Comparison of ENCODE assay signal across 16 cellular contexts in genomic region chr11:12853652-12854296, GRCh38.
A peak's percentile ranks its signal among the peaks of the same experiment; 100 is the strongest.
DNase-seq lines count a peak whose midpoint lies in the region; ATAC-seq, FAIRE-seq and TF ChIP-seq lines count a peak whose summit lies in the region.
"Had no signal": no experiment of that assay in that cellular context is flagged by ENCODE, and none has a peak within 500 bp of the region (broad histone marks: within the 10 kb centered on the region; RNA-seq: fewer than 3 reads in every experiment).

No MANE protein-coding gene starts in this region.

- H3K4me3 ChIP-seq in bronchial epithelial cell (ENCODE audit: low read depth, low read length), result no peak overlapping the region
- H3K4me3 ChIP-seq: neural progenitor cell had no signal

- no peak for FAIRE-seq in bronchial epithelial cell (lab: Jason Lieb, UNC)
- FAIRE-seq in GM12892 (lab: Jason Lieb, UNC), result no peak

- intact Hi-C loops in Calu3 (cut with micrococcal nuclease; ENCODE audit: unreplicated experiment), result loop anchor here (1.0 to 10.0 kb wide), 2 partner anchors 25 to 129 kb away; no protein-coding TSS in a partner anchor

- no peaks in the 10 kb centered on the region for H3K27me3 ChIP-seq in bronchial epithelial cell (ENCODE audit: control insufficient read depth, insufficient read depth, low read length)
- H3K27me3 ChIP-seq: neural progenitor cell had no signal

- H3K4me3 Mint-ChIP-seq in Calu3 (ENCODE audit: low read depth, unreplicated experiment), result peak overlapping the region; percentile 36
- peak overlapping the region; percentile 2 for H3K4me3 Mint-ChIP-seq in progenitor cell of endocrine pancreas (ENCODE audit: low read depth)
- H3K4me3 Mint-ChIP-seq: B cell; effector memory CD8-positive, alpha-beta T cell; neural progenitor cell had no signal

- no peaks in the 10 kb centered on the region for H3K36me3 ChIP-seq in bronchial epithelial cell (ENCODE audit: control insufficient read depth, insufficient read depth, low read length)
- H3K36me3 ChIP-seq: neural progenitor cell had no signal

- no peak for TF ChIP-seq CTCF in Calu3 (IDR thresholded peaks at IDR 0.05; ENCODE audit: unreplicated experiment)
- no peak for TF ChIP-seq CTCF in bronchial epithelial cell (IDR thresholded peaks at IDR 0.05; ENCODE audit: insufficient read depth, low read length, severe bottlenecking)
- TF ChIP-seq CTCF in progenitor cell of endocrine pancreas (IDR thresholded peaks at IDR 0.05; ENCODE audit: unreplicated experiment), result no peak

- no TSS peak for BruUV-seq in Calu3 (replicated peaks; lab: Mats Ljungman, UMichigan)

- H3K4me1 Mint-ChIP-seq in Calu3 (ENCODE audit: low read depth, unreplicated experiment) (peaks cover 70% of the 10 kb centered on the region), progenitor cell of endocrine pancreas (ENCODE audit: low read depth) (peaks cover 43% of the 10 kb centered on the region)
- H3K4me1 Mint-ChIP-seq: B cell had no signal

- ATAC-seq in HG03159 (IDR thresholded peaks at IDR 0.05; ENCODE audit: unreplicated experiment) (no peak), GM21717 (IDR thresholded peaks at IDR 0.05; ENCODE audit: unreplicated experiment) (no peak)
- ATAC-seq: effector memory CD8-positive, alpha-beta T cell had no signal

- peak overlapping the region; percentile 88 for H3K27ac Mint-ChIP-seq in Calu3 (ENCODE audit: unreplicated experiment)
- H3K27ac Mint-ChIP-seq in progenitor cell of endocrine pancreas, result peak overlapping the region; percentile 59
- H3K27ac Mint-ChIP-seq: B cell; effector memory CD8-positive, alpha-beta T cell had no signal

- H3K36me3 Mint-ChIP-seq in Calu3 (ENCODE audit: insufficient read depth, unreplicated experiment) (peaks cover 12% of the 10 kb centered on the region), progenitor cell of endocrine pancreas (ENCODE audit: insufficient read depth) (peaks cover 7% of the 10 kb centered on the region)

- CTCF ChIA-PET in Calu3 (lab: Charles Lee), result interaction anchor here (1.0 kb wide), 1 partner anchor 15 kb away, joined by 3 read pairs; no protein-coding TSS in a partner anchor

- DNase-seq in Calu3 (peak; percentile 49), bronchial epithelial cell (ENCODE audit: low read depth) (peak; percentile 46), iris pigment epithelial cell (ENCODE audit: low read depth) (peak; percentile 81), progenitor cell of endocrine pancreas (ENCODE audit: low spot score, unreplicated experiment) (no peak), NCI-H128 (lab: John Stamatoyannopoulos, UW; ENCODE audit: unreplicated experiment) (no peak), GM12892 (ENCODE audit: insufficient read length) (no peak)
- DNase-seq: activated CD4-positive, alpha-beta T cell treated with anti-CD3 and anti-CD28 coated beads for 48 hours; activated naive CD4-positive, alpha-beta T cell treated with Interleukin-2 at 50 U/mL for 16 hours; effector memory CD8-positive, alpha-beta T cell; NCI-H187 treated with DMSO at 0.1 percent for 48 hours; stimulated activated CD4-positive, alpha-beta T cell treated with anti-CD3 and anti-CD28 coated beads, Interleukin-4, amount 100 ng/mL, for 24 hours; SW 1271 had no signal

- no peaks in the 10 kb centered on the region for H3K27me3 Mint-ChIP-seq in Calu3 (ENCODE audit: unreplicated experiment)
- no peaks in the 10 kb centered on the region for H3K27me3 Mint-ChIP-seq in progenitor cell of endocrine pancreas

- H3K9me3 Mint-ChIP-seq in Calu3 (ENCODE audit: low read depth, unreplicated experiment), result no peaks in the 10 kb centered on the region
- no peaks in the 10 kb centered on the region for H3K9me3 Mint-ChIP-seq in progenitor cell of endocrine pancreas (ENCODE audit: low read depth)
- H3K9me3 Mint-ChIP-seq: effector memory CD8-positive, alpha-beta T cell; neural progenitor cell had no signal

- no peak for TF ChIP-seq POLR2A in GM12892 (IDR thresholded peaks at IDR 0.05; ENCODE audit: low read depth, low read length)

Comparison
In these comparisons a context has a peak if more than half of its experiments do, and no peak if none do; other contexts are left out.
1. DNase-seq: peak in Calu3 (single experiment), bronchial epithelial cell (single experiment) and iris pigment epithelial cell (single experiment); none in progenitor cell of endocrine pancreas (single experiment), NCI-H128 (single experiment) and GM12892 (single experiment).